In genomic region chr2:2095360-2096093, GRCh38 we compare ENCODE assay signal across 1 cellular context.
TF ChIP-seq lines count a peak whose summit lies in the region.

No MANE protein-coding gene starts in this region.

TF ChIP-seq in K562, 482 proteins besides CTCF, POLR2A, EP300 and RAD21 (continued from another document):
- TF ChIP-seq, protein P1, sequence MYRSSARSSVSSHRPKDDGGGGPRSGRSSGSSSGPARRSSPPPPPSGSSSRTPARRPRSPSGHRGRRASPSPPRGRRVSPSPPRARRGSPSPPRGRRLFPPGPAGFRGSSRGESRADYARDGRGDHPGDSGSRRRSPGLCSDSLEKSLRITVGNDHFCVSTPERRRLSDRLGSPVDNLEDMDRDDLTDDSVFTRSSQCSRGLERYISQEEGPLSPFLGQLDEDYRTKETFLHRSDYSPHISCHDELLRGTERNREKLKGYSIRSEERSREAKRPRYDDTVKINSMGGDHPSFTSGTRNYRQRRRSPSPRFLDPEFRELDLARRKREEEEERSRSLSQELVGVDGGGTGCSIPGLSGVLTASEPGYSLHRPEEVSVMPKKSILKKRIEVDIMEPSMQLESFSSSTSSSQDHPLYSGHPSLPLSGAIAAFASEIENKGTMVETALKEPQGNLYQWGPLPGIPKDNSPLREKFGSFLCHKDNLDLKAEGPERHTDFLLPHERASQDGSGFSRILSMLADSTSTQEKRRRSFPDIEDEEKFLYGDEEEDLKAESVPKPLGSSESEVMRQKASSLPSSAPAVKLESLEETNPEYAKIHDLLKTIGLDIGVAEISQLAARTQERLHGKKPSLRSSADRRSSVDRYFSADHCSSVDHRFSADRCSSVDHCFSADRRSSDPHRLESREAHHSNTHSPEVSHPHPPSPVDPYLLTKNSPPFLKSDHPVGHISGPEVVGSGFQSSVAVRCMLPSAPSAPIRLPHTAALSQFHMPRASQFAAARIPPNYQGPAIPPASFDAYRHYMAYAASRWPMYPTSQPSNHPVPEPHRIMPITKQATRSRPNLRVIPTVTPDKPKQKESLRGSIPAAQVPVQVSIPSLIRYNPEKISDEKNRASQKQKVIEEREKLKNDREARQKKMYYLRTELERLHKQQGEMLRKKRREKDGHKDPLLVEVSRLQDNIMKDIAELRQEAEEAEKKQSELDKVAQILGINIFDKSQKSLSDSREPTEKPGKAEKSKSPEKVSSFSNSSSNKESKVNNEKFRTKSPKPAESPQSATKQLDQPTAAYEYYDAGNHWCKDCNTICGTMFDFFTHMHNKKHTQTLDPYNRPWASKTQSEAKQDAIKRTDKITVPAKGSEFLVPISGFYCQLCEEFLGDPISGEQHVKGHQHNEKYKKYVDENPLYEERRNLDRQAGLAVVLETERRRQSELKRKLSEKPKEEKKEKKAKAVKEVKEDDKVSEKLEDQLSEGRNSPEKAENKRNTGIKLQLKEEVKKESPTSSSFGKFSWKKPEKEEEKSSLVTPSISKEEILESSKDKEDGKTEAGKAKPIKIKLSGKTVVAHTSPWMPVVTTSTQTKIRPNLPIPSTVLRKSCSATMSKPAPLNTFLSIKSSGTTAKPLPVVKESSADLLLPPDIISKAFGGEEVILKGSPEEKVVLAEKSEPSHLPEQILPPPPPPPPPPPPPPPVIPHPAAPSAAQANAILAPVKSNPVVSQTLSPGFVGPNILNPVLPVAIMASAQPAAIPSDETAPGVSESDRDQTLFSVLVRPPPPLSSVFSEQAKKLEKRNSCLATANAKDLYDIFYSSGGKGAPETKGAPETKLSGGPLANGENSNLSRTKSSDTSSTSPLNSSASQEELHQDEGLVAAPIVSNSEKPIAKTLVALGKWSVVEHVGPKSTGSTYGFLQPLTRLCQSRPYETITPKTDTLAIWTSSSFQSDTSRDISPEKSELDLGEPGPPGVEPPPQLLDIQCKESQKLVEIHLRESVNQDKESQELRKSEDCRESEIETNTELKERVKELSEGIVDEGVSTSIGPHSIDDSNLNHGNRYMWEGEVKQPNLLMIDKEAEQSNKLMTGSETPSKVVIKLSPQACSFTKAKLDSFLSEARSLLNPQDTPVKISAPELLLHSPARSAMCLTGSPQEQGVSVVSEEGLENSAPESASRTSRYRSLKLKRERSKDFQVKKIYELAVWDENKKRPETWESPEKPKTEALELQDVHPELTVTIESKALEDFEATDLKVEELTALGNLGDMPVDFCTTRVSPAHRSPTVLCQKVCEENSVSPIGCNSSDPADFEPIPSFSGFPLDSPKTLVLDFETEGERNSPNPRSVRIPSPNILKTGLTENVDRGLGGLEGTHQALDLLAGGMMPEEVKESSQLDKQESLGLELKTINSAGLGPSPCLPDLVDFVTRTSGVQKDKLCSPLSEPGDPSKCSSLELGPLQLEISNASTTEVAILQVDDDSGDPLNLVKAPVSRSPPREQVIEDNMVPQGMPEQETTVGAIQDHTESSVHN (IDR thresholded peaks at IDR 0.05; ENCODE audit: borderline replicate concordance in 1 of 2, low read depth in 1 of 2), result no peak
- TF ChIP-seq ATF7 (IDR thresholded peaks at IDR 0.05) (no peak), TSHZ1 (CRISPR knock-in tag; IDR thresholded peaks at IDR 0.05) (no peak), ZNF316 (IDR thresholded peaks at IDR 0.05) (no peak), ZNF24 (IDR thresholded peaks at IDR 0.05) (no peak), ZNF431 (CRISPR knock-in tag; IDR thresholded peaks at IDR 0.05) (no peak), PURB (CRISPR knock-in tag; IDR thresholded peaks at IDR 0.05; ENCODE audit: low read depth) (no peak)
- TF ChIP-seq, protein P2, sequence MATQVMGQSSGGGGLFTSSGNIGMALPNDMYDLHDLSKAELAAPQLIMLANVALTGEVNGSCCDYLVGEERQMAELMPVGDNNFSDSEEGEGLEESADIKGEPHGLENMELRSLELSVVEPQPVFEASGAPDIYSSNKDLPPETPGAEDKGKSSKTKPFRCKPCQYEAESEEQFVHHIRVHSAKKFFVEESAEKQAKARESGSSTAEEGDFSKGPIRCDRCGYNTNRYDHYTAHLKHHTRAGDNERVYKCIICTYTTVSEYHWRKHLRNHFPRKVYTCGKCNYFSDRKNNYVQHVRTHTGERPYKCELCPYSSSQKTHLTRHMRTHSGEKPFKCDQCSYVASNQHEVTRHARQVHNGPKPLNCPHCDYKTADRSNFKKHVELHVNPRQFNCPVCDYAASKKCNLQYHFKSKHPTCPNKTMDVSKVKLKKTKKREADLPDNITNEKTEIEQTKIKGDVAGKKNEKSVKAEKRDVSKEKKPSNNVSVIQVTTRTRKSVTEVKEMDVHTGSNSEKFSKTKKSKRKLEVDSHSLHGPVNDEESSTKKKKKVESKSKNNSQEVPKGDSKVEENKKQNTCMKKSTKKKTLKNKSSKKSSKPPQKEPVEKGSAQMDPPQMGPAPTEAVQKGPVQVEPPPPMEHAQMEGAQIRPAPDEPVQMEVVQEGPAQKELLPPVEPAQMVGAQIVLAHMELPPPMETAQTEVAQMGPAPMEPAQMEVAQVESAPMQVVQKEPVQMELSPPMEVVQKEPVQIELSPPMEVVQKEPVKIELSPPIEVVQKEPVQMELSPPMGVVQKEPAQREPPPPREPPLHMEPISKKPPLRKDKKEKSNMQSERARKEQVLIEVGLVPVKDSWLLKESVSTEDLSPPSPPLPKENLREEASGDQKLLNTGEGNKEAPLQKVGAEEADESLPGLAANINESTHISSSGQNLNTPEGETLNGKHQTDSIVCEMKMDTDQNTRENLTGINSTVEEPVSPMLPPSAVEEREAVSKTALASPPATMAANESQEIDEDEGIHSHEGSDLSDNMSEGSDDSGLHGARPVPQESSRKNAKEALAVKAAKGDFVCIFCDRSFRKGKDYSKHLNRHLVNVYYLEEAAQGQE (CRISPR knock-in tag; IDR thresholded peaks at IDR 0.05; ENCODE audit: low read depth), result no peak
